In genomic region chr5:75511435-75512382, GRCh38 we compare ENCODE assay signal across 8 cellular contexts. TPM values are rescaled to one million over a fixed set of nuclear protein-coding genes. Genes with fewer than 3 reads are reported as not detected.
DNase-seq lines count a peak whose midpoint lies in the region; ATAC-seq lines count a peak whose summit lies in the region.

TSS of gene CERT1 (minus strand) at chr5:75511629. CDS start at chr5:75511207, 422 bp downstream.
TSS of gene POLK (plus strand) at chr5:75511891.

- peak within 1 kb of the TSS; percentile 79 for H3K27ac ChIP-seq in CD8-positive, alpha-beta memory T cell (ENCODE audit: low read depth, low read length)

- no peaks in the 10 kb centered on the region for H3K36me3 ChIP-seq in CD8-positive, alpha-beta memory T cell (ENCODE audit: insufficient read depth, low read length)

- peaks cover 52 to 73% (median 71%) of the 10 kb centered on the region in 3 donors for H3K4me1 Mint-ChIP-seq in CD8-positive, alpha-beta memory T cell

- POLR2A ChIA-PET in CD8-positive, alpha-beta memory T cell (lab: Charles Lee): interaction anchor here (1.2 to 2.4 kb wide), 2 partner anchors 175 to 275 kb away, joined by 3 to 10 read pairs; partner anchors contain the start of genes ANKRD31 and HMGCR

- peak within 1 kb of the TSS; percentile 86 to 97 (median 95) for H3K4me3 Mint-ChIP-seq in CD8-positive, alpha-beta memory T cell

- peak; percentile 86 for ATAC-seq in GM19468 (IDR thresholded peaks at IDR 0.05; ENCODE audit: extremely low read depth, unreplicated experiment)

- H3K27me3 ChIP-seq in CD8-positive, alpha-beta memory T cell (ENCODE audit: insufficient read depth, low read length, poor library complexity, severe bottlenecking): no peaks in the 10 kb centered on the region

- peak; percentile 86 to 95 (median 90) for DNase-seq in CD8-positive, alpha-beta memory T cell
- peak; percentile 95 for DNase-seq in HS-5 (ENCODE audit: low read depth)
- DNase-seq in NK-92 treated with Interleukin-12 subunit alpha and Interleukin-12 subunit beta, amount 100 ng/mL, for 24 hours (lab: John Stamatoyannopoulos, UW): peak; percentile 96
- DNase-seq in activated CD8-positive, alpha-beta memory T cell treated with anti-CD3 and anti-CD28 coated beads for 24 hours: peak; percentile 95
- peak; percentile 88 for DNase-seq in effector CD8-positive, alpha-beta T cell (lab: John Stamatoyannopoulos, UW)
- DNase-seq in lung microvascular endothelial cell (ENCODE audit: low read depth in 2 of 2): peak; percentile 99
- peak; percentile 91 to 97 (median 96) for DNase-seq in stimulated activated CD4-positive, alpha-beta T cell treated with anti-CD3 and anti-CD28 coated beads, TNF-alpha, amount 100 ng/mL, for 48 hours (ENCODE audit: low read depth in 3 of 3)

- H3K27me3 Mint-ChIP-seq in CD8-positive, alpha-beta memory T cell: no peaks in the 10 kb centered on the region

- H3K9me3 Mint-ChIP-seq in CD8-positive, alpha-beta memory T cell: no peaks in the 10 kb centered on the region

- peaks cover 0 to 13% (median 5%) of the 10 kb centered on the region in 3 donors for H3K36me3 Mint-ChIP-seq in CD8-positive, alpha-beta memory T cell

- H3K9me3 ChIP-seq in CD8-positive, alpha-beta memory T cell (ENCODE audit: low read length): no peaks in the 10 kb centered on the region

- CTCF ChIA-PET in CD8-positive, alpha-beta memory T cell (lab: Charles Lee): interaction anchor here (1.0 kb wide), 1 partner anchor 275 kb away, joined by 3 read pairs; the partner anchor contains the start of gene ANKRD31

- H3K27ac Mint-ChIP-seq in CD8-positive, alpha-beta memory T cell: peak within 1 kb of the TSS; percentile 92 to 98 (median 96)

- peak within 1 kb of the TSS; percentile 83 for H3K4me3 ChIP-seq in CD8-positive, alpha-beta memory T cell (ENCODE audit: low read length)

- H3K4me1 ChIP-seq in CD8-positive, alpha-beta memory T cell (ENCODE audit: insufficient read depth, low read length): peaks cover 43% of the 10 kb centered on the region

RNA-seq across cellular contexts. Expression of gene CERT1, which starts in this region (rescaled TPM):
- 10 to 100 TPM; 35.0 to 35.4 TPM for total RNA-seq in CD8-positive, alpha-beta memory T cell
- 18.5 TPM for polyA plus RNA-seq in CD8-positive, alpha-beta memory T cell
- total RNA-seq in lung microvascular endothelial cell: 19.6 and 40.5 TPM in 2 replicates

RNA-seq across cellular contexts. Expression of gene POLK, which starts in this region (rescaled TPM):
- 10 to 100 TPM; 35.9 to 36.9 TPM for total RNA-seq in CD8-positive, alpha-beta memory T cell
- polyA plus RNA-seq in CD8-positive, alpha-beta memory T cell: 19.4 TPM
- 16.3 and 30.0 TPM in 2 replicates for total RNA-seq in lung microvascular endothelial cell

Comparison
In these comparisons a context has a peak if more than half of its experiments do, and no peak if none do; other contexts are left out.
1. Peak in every context shown above with its lines: DNase-seq, ATAC-seq, H3K4me3 ChIP-seq and H3K27ac ChIP-seq.